25 cellular contexts compared by ENCODE assay signal in the genomic region with DNA sequence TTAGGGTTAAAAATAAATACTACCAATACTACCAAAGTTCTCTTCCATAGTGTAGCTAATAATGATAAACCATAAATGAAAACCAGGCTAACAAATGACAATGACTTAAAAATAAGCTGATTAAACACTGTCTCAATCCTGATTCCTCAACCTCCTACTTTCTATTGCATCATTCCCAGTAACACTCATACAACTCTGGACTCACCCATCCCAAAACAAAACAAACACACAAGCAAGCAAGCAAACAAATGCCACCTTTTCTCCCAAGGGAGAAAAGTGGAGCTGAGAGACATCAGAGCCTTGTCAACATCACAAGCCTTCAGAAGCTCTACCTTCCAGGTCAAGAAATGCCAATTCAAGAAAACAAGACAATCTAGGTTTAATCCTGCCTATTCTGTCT.
"Had no signal": no experiment of that assay in that cellular context is flagged by ENCODE, and none has a peak within 500 bp of the region (broad histone marks: within the 10 kb centered on the region; RNA-seq: fewer than 3 reads in every experiment).

No MANE protein-coding gene starts in this region.

- H3K4me3 ChIP-seq: coronary artery, hepatocyte, left ventricle myocardium inferior, prostate gland, thyroid gland, upper lobe of right lung had no signal

- H3K27me3 ChIP-seq: hepatocyte, thyroid gland, upper lobe of right lung had no signal

- H3K79me2 ChIP-seq: hepatocyte had no signal

- H3K36me3 ChIP-seq: left ventricle myocardium inferior, prostate gland, thyroid gland, upper lobe of right lung had no signal

- H3K9me3 ChIP-seq: prostate gland, thyroid gland, upper lobe of right lung had no signal

- H3K27me3 Mint-ChIP-seq: activated naive CD8-positive, alpha-beta T cell treated with anti-CD3 and anti-CD28 coated beads, Interleukin-2, amount 10 ng/mL, durations not matched to agents 7 days and 5 days had no signal

- H3K4me1 ChIP-seq: left ventricle myocardium inferior, prostate gland, thyroid gland, upper lobe of right lung had no signal

- H3K27ac Mint-ChIP-seq: activated CD4-positive, alpha-beta T cell treated with anti-CD3 and anti-CD28 coated beads for 36 hours; activated naive CD4-positive, alpha-beta T cell treated with anti-CD3 and anti-CD28 coated beads for 36 hours; activated naive CD8-positive, alpha-beta T cell treated with anti-CD3 and anti-CD28 coated beads, Interleukin-2, amount 10 ng/mL, durations not matched to agents 7 days and 5 days; mesothelial cell of epicardium; natural killer cell; T-cell; T-helper 2 cell treated with Interferon-gamma antibody and Interleukin-4, amounts not matched to agents 5 μg/mL and 100 μg/mL, for 36 hours had no signal

- H2AFZ ChIP-seq: hepatocyte had no signal

- H3K27ac ChIP-seq: coronary artery, hepatocyte, left ventricle myocardium inferior, prostate gland, thyroid gland, upper lobe of right lung had no signal

- H3K4me1 Mint-ChIP-seq: activated naive CD8-positive, alpha-beta T cell treated with anti-CD3 and anti-CD28 coated beads, Interleukin-2, amount 10 ng/mL, durations not matched to agents 7 days and 5 days; endodermal cell; mesothelial cell of epicardium; natural killer cell; T-cell had no signal

- H3K4me2 ChIP-seq: hepatocyte had no signal

- DNase-seq: activated CD4-positive, alpha-beta T cell treated with anti-CD3 and anti-CD28 coated beads for 36 hours; activated CD4-positive, alpha-beta T cell treated with anti-CD3 and anti-CD28 coated beads, Interleukin-2, amount 50 U/mL, for 48 hours; activated CD8-positive, alpha-beta memory T cell treated with anti-CD3 and anti-CD28 coated beads, Interleukin-2, amount 50 U/mL, for 48 hours; activated effector memory CD4-positive, alpha-beta T cell treated with Interleukin-2 at 50 U/mL for 16 hours; activated naive CD4-positive, alpha-beta T cell treated with anti-CD3 and anti-CD28 coated beads for 36 hours; activated naive CD8-positive, alpha-beta T cell treated with anti-CD3 and anti-CD28 coated beads, Interleukin-2, amount 10 ng/mL, durations not matched to agents 7 days and 5 days; activated T-cell treated with anti-CD3 and anti-CD28 coated beads, Interleukin-2, amount 50 U/mL, for 48 hours; amniotic stem cell; cerebellar nuclear complex; endodermal cell; glutamatergic neuron; left ventricle myocardium inferior; natural killer cell; right cardiac atrium; stimulated activated CD4-positive, alpha-beta T cell treated with anti-CD3 and anti-CD28 coated beads, Interleukin-12 subunit alpha, Interleukin-12 subunit beta, amount 100 ng/mL, for 4 hours; stimulated activated CD4-positive, alpha-beta T cell treated with anti-CD3 and anti-CD28 coated beads, Interleukin-4, amount 100 ng/mL, for 4 hours; stimulated activated naive CD8-positive, alpha-beta T cell treated with anti-CD3 and anti-CD28 coated beads, Interleukin-15, Interleukin-2, amounts not matched to agents 100 U/mL and 50 U/mL, for 24 hours; T-cell; thyroid gland; upper lobe of right lung had no signal

- H3K36me3 Mint-ChIP-seq: activated naive CD8-positive, alpha-beta T cell treated with anti-CD3 and anti-CD28 coated beads, Interleukin-2, amount 10 ng/mL, durations not matched to agents 7 days and 5 days; mesothelial cell of epicardium; natural killer cell; T-cell had no signal

- ATAC-seq: activated CD4-positive, alpha-beta T cell treated with anti-CD3 and anti-CD28 coated beads for 36 hours; natural killer cell; right cardiac atrium; stimulated activated naive CD8-positive, alpha-beta T cell treated with anti-CD3 and anti-CD28 coated beads, Interleukin-15, Interleukin-2, amounts not matched to agents 100 U/mL and 50 U/mL, for 24 hours; T-cell; upper lobe of right lung had no signal

- H3K4me3 Mint-ChIP-seq: activated CD4-positive, alpha-beta T cell treated with anti-CD3 and anti-CD28 coated beads for 36 hours; activated naive CD4-positive, alpha-beta T cell treated with anti-CD3 and anti-CD28 coated beads for 36 hours; activated naive CD8-positive, alpha-beta T cell treated with anti-CD3 and anti-CD28 coated beads, Interleukin-2, amount 10 ng/mL, durations not matched to agents 7 days and 5 days; endodermal cell; mesothelial cell of epicardium; natural killer cell; T-cell; T-helper 2 cell treated with Interferon-gamma antibody and Interleukin-4, amounts not matched to agents 5 μg/mL and 100 μg/mL, for 36 hours had no signal
